In the genomic region with DNA sequence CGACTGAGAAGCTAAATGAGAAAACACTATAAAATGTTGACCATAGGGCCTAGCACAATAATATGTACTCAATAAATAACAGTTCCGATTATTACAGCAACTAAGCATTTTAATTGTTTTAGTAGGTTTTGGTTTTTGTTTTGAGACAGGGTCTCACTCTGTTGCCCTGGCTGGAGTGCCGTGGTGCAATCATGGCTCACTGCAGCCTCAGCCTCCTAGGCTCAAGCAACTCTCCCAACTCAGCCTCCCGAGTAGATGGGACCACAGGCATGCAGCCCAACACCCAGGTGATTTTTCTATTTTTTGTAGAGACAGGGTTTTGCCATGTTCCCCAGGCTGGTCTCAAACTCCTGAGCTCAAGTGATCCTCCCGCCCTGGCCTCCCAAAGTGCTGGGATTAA, we compare ENCODE assay signal across 3 cellular contexts.
TF ChIP-seq lines count a peak whose summit lies in the region.

No MANE protein-coding gene starts in this region.

TF ChIP-seq in HepG2, 621 proteins besides CTCF, POLR2A, EP300 and RAD21:
- TF ChIP-seq ZNF292 (CRISPR knock-in tag; IDR thresholded peaks at IDR 0.05; ENCODE audit: borderline replicate concordance, low read depth), result no peak
- TF ChIP-seq, protein P1, sequence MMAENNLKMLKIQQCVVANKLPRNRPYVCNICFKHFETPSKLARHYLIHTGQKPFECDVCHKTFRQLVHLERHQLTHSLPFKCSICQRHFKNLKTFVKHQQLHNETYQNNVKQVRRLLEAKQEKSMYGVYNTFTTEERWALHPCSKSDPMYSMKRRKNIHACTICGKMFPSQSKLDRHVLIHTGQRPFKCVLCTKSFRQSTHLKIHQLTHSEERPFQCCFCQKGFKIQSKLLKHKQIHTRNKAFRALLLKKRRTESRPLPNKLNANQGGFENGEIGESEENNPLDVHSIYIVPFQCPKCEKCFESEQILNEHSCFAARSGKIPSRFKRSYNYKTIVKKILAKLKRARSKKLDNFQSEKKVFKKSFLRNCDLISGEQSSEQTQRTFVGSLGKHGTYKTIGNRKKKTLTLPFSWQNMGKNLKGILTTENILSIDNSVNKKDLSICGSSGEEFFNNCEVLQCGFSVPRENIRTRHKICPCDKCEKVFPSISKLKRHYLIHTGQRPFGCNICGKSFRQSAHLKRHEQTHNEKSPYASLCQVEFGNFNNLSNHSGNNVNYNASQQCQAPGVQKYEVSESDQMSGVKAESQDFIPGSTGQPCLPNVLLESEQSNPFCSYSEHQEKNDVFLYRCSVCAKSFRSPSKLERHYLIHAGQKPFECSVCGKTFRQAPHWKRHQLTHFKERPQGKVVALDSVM (CRISPR knock-in tag; IDR thresholded peaks at IDR 0.05), result peak; percentile 88; the same call in 1 of the 2 replicates
- peak; percentile 56 for TF ChIP-seq ZNF121 (CRISPR knock-in tag; IDR thresholded peaks at IDR 0.05)
- 0 out of 2 replicates have a peak, but pooled peaks have one; percentile 32 for TF ChIP-seq ZNF768 (CRISPR knock-in tag; IDR thresholded peaks at IDR 0.05)
- TF ChIP-seq ZMYM3 (CRISPR knock-in tag; IDR thresholded peaks at IDR 0.05), result peak; percentile 42; the same call in 1 of the 2 replicates

TF ChIP-seq in WTC11, 78 proteins besides CTCF, POLR2A, EP300 and RAD21:
- no peak for TF ChIP-seq ZNF423 (CRISPR knock-in tag; IDR thresholded peaks at IDR 0.05)
- TF ChIP-seq, protein P2, sequence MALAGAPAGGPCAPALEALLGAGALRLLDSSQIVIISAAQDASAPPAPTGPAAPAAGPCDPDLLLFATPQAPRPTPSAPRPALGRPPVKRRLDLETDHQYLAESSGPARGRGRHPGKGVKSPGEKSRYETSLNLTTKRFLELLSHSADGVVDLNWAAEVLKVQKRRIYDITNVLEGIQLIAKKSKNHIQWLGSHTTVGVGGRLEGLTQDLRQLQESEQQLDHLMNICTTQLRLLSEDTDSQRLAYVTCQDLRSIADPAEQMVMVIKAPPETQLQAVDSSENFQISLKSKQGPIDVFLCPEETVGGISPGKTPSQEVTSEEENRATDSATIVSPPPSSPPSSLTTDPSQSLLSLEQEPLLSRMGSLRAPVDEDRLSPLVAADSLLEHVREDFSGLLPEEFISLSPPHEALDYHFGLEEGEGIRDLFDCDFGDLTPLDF (CRISPR knock-in tag; IDR thresholded peaks at IDR 0.05), result no peak
- peak; percentile 67; the same call in 1 of the 2 replicates for TF ChIP-seq ZNF121 (CRISPR knock-in tag; IDR thresholded peaks at IDR 0.05)
- no peak for TF ChIP-seq GABPB1 (CRISPR knock-in tag; IDR thresholded peaks at IDR 0.05)
- TF ChIP-seq, protein P3, sequence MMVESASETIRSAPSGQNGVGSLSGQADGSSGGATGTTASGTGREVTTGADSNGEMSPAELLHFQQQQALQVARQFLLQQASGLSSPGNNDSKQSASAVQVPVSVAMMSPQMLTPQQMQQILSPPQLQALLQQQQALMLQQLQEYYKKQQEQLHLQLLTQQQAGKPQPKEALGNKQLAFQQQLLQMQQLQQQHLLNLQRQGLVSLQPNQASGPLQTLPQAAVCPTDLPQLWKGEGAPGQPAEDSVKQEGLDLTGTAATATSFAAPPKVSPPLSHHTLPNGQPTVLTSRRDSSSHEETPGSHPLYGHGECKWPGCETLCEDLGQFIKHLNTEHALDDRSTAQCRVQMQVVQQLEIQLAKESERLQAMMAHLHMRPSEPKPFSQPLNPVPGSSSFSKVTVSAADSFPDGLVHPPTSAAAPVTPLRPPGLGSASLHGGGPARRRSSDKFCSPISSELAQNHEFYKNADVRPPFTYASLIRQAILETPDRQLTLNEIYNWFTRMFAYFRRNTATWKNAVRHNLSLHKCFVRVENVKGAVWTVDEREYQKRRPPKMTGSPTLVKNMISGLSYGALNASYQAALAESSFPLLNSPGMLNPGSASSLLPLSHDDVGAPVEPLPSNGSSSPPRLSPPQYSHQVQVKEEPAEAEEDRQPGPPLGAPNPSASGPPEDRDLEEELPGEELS (CRISPR knock-in tag; IDR thresholded peaks at IDR 0.05), result no peak
- TF ChIP-seq GTF2I (CRISPR knock-in tag; conservative IDR thresholded peaks at IDR 0.05), result 0 out of 2 replicates have a peak, but pooled peaks have one; percentile 36
- no peak for TF ChIP-seq JUN (CRISPR knock-in tag; IDR thresholded peaks at IDR 0.05)
- TF ChIP-seq, protein P4, sequence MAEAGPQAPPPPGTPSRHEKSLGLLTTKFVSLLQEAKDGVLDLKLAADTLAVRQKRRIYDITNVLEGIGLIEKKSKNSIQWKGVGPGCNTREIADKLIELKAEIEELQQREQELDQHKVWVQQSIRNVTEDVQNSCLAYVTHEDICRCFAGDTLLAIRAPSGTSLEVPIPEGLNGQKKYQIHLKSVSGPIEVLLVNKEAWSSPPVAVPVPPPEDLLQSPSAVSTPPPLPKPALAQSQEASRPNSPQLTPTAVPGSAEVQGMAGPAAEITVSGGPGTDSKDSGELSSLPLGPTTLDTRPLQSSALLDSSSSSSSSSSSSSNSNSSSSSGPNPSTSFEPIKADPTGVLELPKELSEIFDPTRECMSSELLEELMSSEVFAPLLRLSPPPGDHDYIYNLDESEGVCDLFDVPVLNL (CRISPR knock-in tag; IDR thresholded peaks at IDR 0.05; ENCODE audit: borderline replicate concordance, low read depth), result no peak
- TF ChIP-seq ZBTB21 (CRISPR knock-in tag; IDR thresholded peaks at IDR 0.05; ENCODE audit: borderline replicate concordance), result no peak
- no peak for TF ChIP-seq SP1 (CRISPR knock-in tag; conservative IDR thresholded peaks at IDR 0.05)
- no peak for TF ChIP-seq CBFB (CRISPR knock-in tag; IDR thresholded peaks at IDR 0.05; ENCODE audit: low read depth)

TF ChIP-seq in K562, 482 proteins besides CTCF, POLR2A, EP300 and RAD21:
- TF ChIP-seq ADNP (tag; IDR thresholded peaks at IDR 0.05) (no peak), ZNF121 (CRISPR knock-in tag; conservative IDR thresholded peaks at IDR 0.05) (peak; percentile 48)
